ENCODE assay signal across 1 cellular context in genomic region chr16:85910854-85911247, GRCh38.
TF ChIP-seq lines count a peak whose summit lies in the region.

No MANE protein-coding gene starts in this region.

TF ChIP-seq in H1, 55 proteins besides CTCF, POLR2A, EP300 and RAD21:
- no peak for TF ChIP-seq GABPA (IDR thresholded peaks at IDR 0.05; ENCODE audit: borderline replicate concordance, insufficient read depth, low read length)
TF ChIP-seq in H1: peak in this region for 0.
